Comparison of ENCODE assay signal across 20 cellular contexts in genomic region chr5:73603998-73604397, GRCh38. TPM values are rescaled to one million over a fixed set of nuclear protein-coding genes. Genes with fewer than 3 reads are reported as not detected.
"Had no signal": no experiment of that assay in that cellular context is flagged by ENCODE, and none has a peak within 500 bp of the region (broad histone marks: within the 10 kb centered on the region; RNA-seq: fewer than 3 reads in every experiment).

No MANE protein-coding gene starts in this region.

- H3K27ac Mint-ChIP-seq: activated CD8-positive, alpha-beta memory T cell treated with anti-CD3 and anti-CD28 coated beads, Interleukin-2, amount 10 ng/mL, durations not matched to agents 7 days and 5 days; mesothelial cell of epicardium; stimulated activated memory B cell treated with anti-CD40 and anti-IgM and Interleukin-4, amounts not matched to agents 10 μg/mL and 1 μg/mL and 100 μg/mL, for 72 hours had no signal

- H3K9ac ChIP-seq: parathyroid adenoma had no signal

- H3K36me3 Mint-ChIP-seq: activated CD8-positive, alpha-beta memory T cell treated with anti-CD3 and anti-CD28 coated beads, Interleukin-2, amount 10 ng/mL, durations not matched to agents 7 days and 5 days; mesothelial cell of epicardium had no signal

- H3K27me3 ChIP-seq: gastroesophageal sphincter, heart right ventricle, sigmoid colon, tibial artery had no signal

- H3K4me3 Mint-ChIP-seq: activated CD8-positive, alpha-beta memory T cell treated with anti-CD3 and anti-CD28 coated beads, Interleukin-2, amount 10 ng/mL, durations not matched to agents 7 days and 5 days; mesothelial cell of epicardium; stimulated activated memory B cell treated with anti-CD40 and anti-IgM and Interleukin-4, amounts not matched to agents 10 μg/mL and 1 μg/mL and 100 μg/mL, for 72 hours had no signal

- H3K27ac ChIP-seq: cardiac muscle cell, coronary artery, gastroesophageal sphincter, heart right ventricle, parathyroid adenoma, sigmoid colon, tibial artery, WERI-Rb-1 had no signal

- H3K9me3 ChIP-seq: tibial artery had no signal

- H3K36me3 ChIP-seq: cardiac muscle cell, gastroesophageal sphincter, heart right ventricle, sigmoid colon, tibial artery, WERI-Rb-1 had no signal

- ATAC-seq: activated CD8-positive, alpha-beta memory T cell treated with anti-CD3 and anti-CD28 coated beads, Interleukin-2, amount 10 ng/mL, durations not matched to agents 7 days and 5 days; gastroesophageal sphincter; heart right ventricle; SK-N-SH treated with all-trans-retinoic acid at 6 μM for 48 hours; stimulated activated memory B cell treated with anti-CD40 and anti-IgM and Interleukin-4, amounts not matched to agents 10 μg/mL and 1 μg/mL and 100 μg/mL, for 72 hours had no signal

- DNase-seq: activated CD4-positive, alpha-beta T cell treated with anti-CD3 and anti-CD28 coated beads, Interleukin-2, amount 50 U/mL, for 48 hours; activated CD8-positive, alpha-beta memory T cell treated with anti-CD3 and anti-CD28 coated beads, Interleukin-2, amount 10 ng/mL, durations not matched to agents 7 days and 5 days; activated naive CD4-positive, alpha-beta T cell treated with anti-CD3 and anti-CD28 coated beads, Interleukin-2, amount 50 U/mL, for 16 hours; activated T-cell treated with anti-CD3 and anti-CD28 coated beads, Interleukin-2, amount 50 U/mL, for 1 hour; effector CD4-positive, alpha-beta T cell; heart right ventricle; islet precursor cell; sigmoid colon; stimulated activated CD4-positive, alpha-beta T cell treated with anti-CD3 and anti-CD28 coated beads, Interleukin-12 subunit alpha, Interleukin-12 subunit beta, amount 100 ng/mL, for 4 hours; tibial artery; WERI-Rb-1 had no signal

- H3K4me1 ChIP-seq: gastroesophageal sphincter, parathyroid adenoma, sigmoid colon, tibial artery had no signal

- H3K79me2 ChIP-seq: parathyroid adenoma had no signal

- H3K4me3 ChIP-seq: cardiac muscle cell, coronary artery, gastroesophageal sphincter, heart right ventricle, lung, sigmoid colon, tibial artery had no signal

- H2AFZ ChIP-seq: parathyroid adenoma had no signal

- H3K27me3 Mint-ChIP-seq: stimulated activated memory B cell treated with anti-CD40 and anti-IgM and Interleukin-4, amounts not matched to agents 10 μg/mL and 1 μg/mL and 100 μg/mL, for 72 hours had no signal

- H3K4me1 Mint-ChIP-seq: activated CD8-positive, alpha-beta memory T cell treated with anti-CD3 and anti-CD28 coated beads, Interleukin-2, amount 10 ng/mL, durations not matched to agents 7 days and 5 days; mesothelial cell of epicardium; stimulated activated memory B cell treated with anti-CD40 and anti-IgM and Interleukin-4, amounts not matched to agents 10 μg/mL and 1 μg/mL and 100 μg/mL, for 72 hours had no signal

RNA-seq across cellular contexts. Expression of gene ARHGEF28, which starts 22.0 kb away (rescaled TPM):
- total RNA-seq: activated CD8-positive, alpha-beta memory T cell treated with anti-CD3 and anti-CD28 coated beads, Interleukin-2, amount 10 ng/mL, durations not matched to agents 7 days and 5 days; T-helper 1 cell treated with Interleukin-12 subunit alpha and Interleukin-12 subunit beta and Interleukin-4 antibody, amounts not matched to agents 30 ng/mL and 1 ng/mL, for 36 hours had no signal
- polyA plus RNA-seq: cardiac muscle cell had no signal
